In genomic region chr4:185587444-185588161, GRCh38 we compare ENCODE assay signal across 8 cellular contexts. TPM values are rescaled to one million over a fixed set of nuclear protein-coding genes. Genes with fewer than 3 reads are reported as not detected.
DNase-seq lines count a peak whose midpoint lies in the region; ATAC-seq and FAIRE-seq lines count a peak whose summit lies in the region.

No MANE protein-coding gene starts in this region.

- H3K27ac ChIP-seq in skeletal muscle tissue (ENCODE audit: low read depth, low read length) = peak overlapping the region; percentile 92

- no peaks in the 10 kb centered on the region for H3K36me3 ChIP-seq in skeletal muscle tissue (ENCODE audit: control insufficient read depth in 3 of 3, insufficient read depth in 3 of 3, low read length in 3 of 3)

- no peaks in the 10 kb centered on the region for H3K9me3 ChIP-seq in skeletal muscle tissue (ENCODE audit: control insufficient read depth in 3 of 3, low read length in 3 of 3)

- peak; percentile 88 for FAIRE-seq in GM18507 (lab: Jason Lieb, UNC)

- H3K4me3 ChIP-seq in skeletal muscle tissue (ENCODE audit: low read length in 3 of 3) = peak overlapping the region; percentile 52 to 56 (median 55)

- DNase-seq in GM18507 (ENCODE audit: extremely low spot score, insufficient read length, low read depth) = peak; percentile 51
- DNase-seq in T-helper 22 cell (ENCODE audit: low read depth) = peak; percentile 57
- peak; percentile 90 for DNase-seq in cerebellum (ENCODE audit: low spot score)
- no peak for DNase-seq in HK-2 (ENCODE audit: unreplicated experiment)
- DNase-seq in DMS79 treated with DMSO at 0.1 percent for 48 hours (lab: John Stamatoyannopoulos, UW) = no peak
- no peak for DNase-seq in A172 (ENCODE audit: low spot score)

- no peaks in the 10 kb centered on the region for H3K27me3 ChIP-seq in skeletal muscle tissue (ENCODE audit: control insufficient read depth in 3 of 3, insufficient read depth in 3 of 3, low read length in 3 of 3)

- H3K9ac ChIP-seq in skeletal muscle tissue (ENCODE audit: low read depth in 1 of 3, low read length in 3 of 3) = peak overlapping the region; percentile 66 to 84 (median 71)

- H3K4me1 ChIP-seq in skeletal muscle tissue (ENCODE audit: control insufficient read depth in 3 of 3, insufficient read depth in 3 of 3, low read length in 3 of 3) = peaks cover 19 to 37% (median 24%) of the 10 kb centered on the region in 3 donors

- peak; percentile 99 for ATAC-seq in HG02759 (IDR thresholded peaks at IDR 0.05; ENCODE audit: unreplicated experiment)

RNA-seq across cellular contexts. Expression of gene PDLIM3, which starts 52.3 kb away (rescaled TPM):
- total RNA-seq in cerebellum (93.4 TPM), skeletal muscle tissue (415 TPM)
- total RNA-seq in A172 (2014; rRNA removed; shearing (Covaris generic)) = 6.0 and 10.3 TPM in 2 replicates

Comparison
In these comparisons a context has a peak if more than half of its experiments do, and no peak if none do; other contexts are left out.
1. DNase-seq: peak in GM18507 (single experiment), T-helper 22 cell (single experiment) and cerebellum (single experiment); none in HK-2 (single experiment), DMS79 treated with DMSO at 0.1 percent for 48 hours (single experiment) and A172 (single experiment).